In the genomic region with DNA sequence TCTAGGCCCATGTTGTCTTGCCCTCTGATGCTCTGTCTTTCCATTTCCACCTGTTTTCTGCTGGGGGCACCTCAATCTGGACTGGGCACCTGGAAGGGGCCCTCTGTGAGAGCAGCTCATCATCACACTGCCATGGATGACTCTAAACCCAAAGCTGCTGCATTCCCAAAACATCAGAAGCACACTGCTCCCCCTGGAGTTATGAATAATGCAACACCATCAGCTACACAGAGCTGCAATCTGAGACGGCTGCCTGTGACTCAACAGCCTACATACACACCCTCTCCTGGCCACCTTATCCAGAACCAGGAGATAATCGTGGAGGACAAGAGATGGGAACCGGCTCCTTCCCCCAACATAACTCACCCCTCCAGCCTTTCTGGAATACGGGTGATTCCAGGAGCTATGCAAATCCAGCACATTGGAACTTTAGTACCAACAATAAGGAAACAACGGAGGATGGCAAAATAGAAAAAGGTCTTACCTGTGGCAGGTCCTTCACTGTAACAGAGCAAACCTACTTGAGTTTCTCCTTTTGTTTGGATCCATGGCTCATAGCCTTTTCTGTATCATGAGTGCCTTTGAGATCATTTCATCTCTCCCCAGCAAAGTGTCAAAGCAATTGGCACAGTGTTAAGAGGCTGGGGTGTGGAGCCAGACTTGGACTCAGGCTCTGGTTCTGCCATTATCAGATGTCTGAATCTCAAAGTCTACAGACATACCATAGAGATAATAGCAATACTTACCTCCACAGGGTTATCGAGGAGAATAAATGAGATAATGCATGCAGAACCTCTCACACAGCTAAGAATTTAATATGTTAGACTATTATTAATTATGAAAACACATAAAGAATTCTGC, we compare ENCODE assay signal across 8 cellular contexts. TPM values are rescaled to one million over a fixed set of nuclear protein-coding genes. Genes with fewer than 3 reads are reported as not detected.
DNase-seq lines count a peak whose midpoint lies in the region; ATAC-seq and TF ChIP-seq lines count a peak whose summit lies in the region.

No MANE protein-coding gene starts in this region.

- POLR2A ChIA-PET in AG04449 (lab: Yijun Ruan, JAX): interaction anchor here (0.7 to 2.3 kb wide), 4 partner anchors 9 to 613 kb away, joined by 3 to 9 read pairs (median 3); partner anchors contain the start of gene RNF19B

- DNase-seq in AG04449 (ENCODE audit: low read depth, low spot score) (peak; percentile 65), GM04504 (ENCODE audit: low read depth) (peak; percentile 85), NCI-H526 treated with DMSO at 0.1 percent for 48 hours (lab: John Stamatoyannopoulos, UW) (peak; percentile 21), mesenchymal stem cell (peak; percentile 88)

- no peak overlapping the region for H2BK5ac ChIP-seq in mesenchymal stem cell (ENCODE audit: low read depth, low read length, poor library complexity, severe bottlenecking)

- TF ChIP-seq CTCF in AG04449 (IDR thresholded peaks at IDR 0.05; ENCODE audit: insufficient read depth, low read length, missing control alignments): peak; percentile 75

- no peak overlapping the region for H3K27ac ChIP-seq in mesenchymal stem cell (ENCODE audit: low read length, poor library complexity, severe bottlenecking)

- no peak overlapping the region for H2BK12ac ChIP-seq in mesenchymal stem cell (ENCODE audit: low read length in 2 of 2)

- no peak overlapping the region for H2BK120ac ChIP-seq in mesenchymal stem cell (ENCODE audit: low read depth, low read length)

- no peak overlapping the region for H2AK5ac ChIP-seq in mesenchymal stem cell (ENCODE audit: low read length, severe bottlenecking)

- H3K79me1 ChIP-seq in mesenchymal stem cell (replicated peaks; ENCODE audit: low read length, poor library complexity, severe bottlenecking): peaks cover 5% of the 10 kb centered on the region

- no peak overlapping the region for H3K23ac ChIP-seq in mesenchymal stem cell (ENCODE audit: low read length in 2 of 2)

- H3K4me1 Mint-ChIP-seq in dendritic cell treated with granulocyte-macrophage colony-stimulating factor and Interleukin-4, amounts not matched to agents 40 ng/mL and 50 ng/mL, for 4 days (ENCODE audit: low read depth): peaks cover 87% of the 10 kb centered on the region

- intact Hi-C loops in dendritic cell treated with granulocyte-macrophage colony-stimulating factor and Interleukin-4, amounts not matched to agents 40 ng/mL and 50 ng/mL, for 4 days (cut with micrococcal nuclease): loop anchor here (2.0 to 10.0 kb wide), 3 partner anchors 15 to 47 kb away; partner anchors contain the start of gene RNF19B

- WGBS in mesenchymal stem cell: 66% methylated on average over 5 of the region's 6 CpGs

- H3K27me3 ChIP-seq in mesenchymal stem cell (ENCODE audit: control insufficient read depth in 1 of 2, insufficient read depth in 1 of 2, low read length in 2 of 2): no peaks in the 10 kb centered on the region

- no peaks in the 10 kb centered on the region for H3K27me3 Mint-ChIP-seq in dendritic cell treated with granulocyte-macrophage colony-stimulating factor and Interleukin-4, amounts not matched to agents 40 ng/mL and 50 ng/mL, for 4 days

- H3K9ac ChIP-seq in mesenchymal stem cell (ENCODE audit: low read length): peak overlapping the region; percentile 20

- H4K91ac ChIP-seq in mesenchymal stem cell (ENCODE audit: low read length): no peak overlapping the region

- no peak overlapping the region for H2BK15ac ChIP-seq in mesenchymal stem cell (ENCODE audit: low read depth, poor library complexity, severe bottlenecking)

- H3K4me2 ChIP-seq in mesenchymal stem cell (ENCODE audit: low read length, poor library complexity, severe bottlenecking): no peak overlapping the region

- H2AFZ ChIP-seq in mesenchymal stem cell (ENCODE audit: low read depth, low read length): no peak overlapping the region

- ATAC-seq in HG03565 (IDR thresholded peaks at IDR 0.05; ENCODE audit: unreplicated experiment) (no peak), HG03439 (IDR thresholded peaks at IDR 0.05; ENCODE audit: unreplicated experiment) (no peak), GM18867 (IDR thresholded peaks at IDR 0.05; ENCODE audit: unreplicated experiment) (no peak)

- H3K9me3 Mint-ChIP-seq in dendritic cell treated with granulocyte-macrophage colony-stimulating factor and Interleukin-4, amounts not matched to agents 40 ng/mL and 50 ng/mL, for 4 days: no peaks in the 10 kb centered on the region

- H3K4me1 ChIP-seq in mesenchymal stem cell (ENCODE audit: control insufficient read depth, insufficient read depth, low read depth, low read length): peaks cover 8% of the 10 kb centered on the region

- H3K4me3 ChIP-seq in AG04449 (ENCODE audit: low read depth, low read length) (no peak overlapping the region), mesenchymal stem cell (ENCODE audit: insufficient read depth in 1 of 2, low read depth in 1 of 2, low read length in 2 of 2) (no peak overlapping the region)

- H3K18ac ChIP-seq in mesenchymal stem cell (ENCODE audit: low read depth in 1 of 2, low read length in 2 of 2): no peak overlapping the region

- no peak overlapping the region for H3K14ac ChIP-seq in mesenchymal stem cell (ENCODE audit: low read length in 2 of 2)

- H3K4me3 Mint-ChIP-seq in dendritic cell treated with granulocyte-macrophage colony-stimulating factor and Interleukin-4, amounts not matched to agents 40 ng/mL and 50 ng/mL, for 4 days: peak overlapping the region; percentile 24

- peak overlapping the region; percentile 81 for H3K27ac Mint-ChIP-seq in dendritic cell treated with granulocyte-macrophage colony-stimulating factor and Interleukin-4, amounts not matched to agents 40 ng/mL and 50 ng/mL, for 4 days

- H3K36me3 Mint-ChIP-seq in dendritic cell treated with granulocyte-macrophage colony-stimulating factor and Interleukin-4, amounts not matched to agents 40 ng/mL and 50 ng/mL, for 4 days (ENCODE audit: low read depth): peaks cover 82% of the 10 kb centered on the region

- no peaks in the 10 kb centered on the region for H3K9me3 ChIP-seq in mesenchymal stem cell (ENCODE audit: control insufficient read depth, low read length)

- CTCF ChIA-PET in AG04449 (lab: Yijun Ruan, JAX): interaction anchor here (0.8 to 11.3 kb wide), 34 partner anchors 9 to 138 kb away, joined by 3 to 277 read pairs (median 5); partner anchors contain the start of genes AZIN2 and RNF19B

- no peak overlapping the region for H3K4ac ChIP-seq in mesenchymal stem cell (ENCODE audit: low read depth in 1 of 2, low read length in 2 of 2)

- H3K36me3 ChIP-seq in mesenchymal stem cell (ENCODE audit: control insufficient read depth in 1 of 2, insufficient read depth in 2 of 2, low read depth in 1 of 2, low read length in 2 of 2): peaks cover 20 to 28% of the 10 kb centered on the region in 2 experiments

- H4K8ac ChIP-seq in mesenchymal stem cell (ENCODE audit: low read length): no peak overlapping the region

RNA-seq across cellular contexts. Expression of gene AK2, which starts 29.3 kb away (rescaled TPM):
- polyA plus RNA-seq in mesenchymal stem cell (2013, experiment 1 of 2): 81.3 TPM
- 82.4 TPM for polyA plus RNA-seq in mesenchymal stem cell (2013, experiment 2 of 2)

RNA-seq across cellular contexts. Expression of gene RNF19B, which starts 42.8 kb away (rescaled TPM):
- polyA plus RNA-seq in mesenchymal stem cell (2013, experiment 1 of 2): 6.5 TPM
- polyA plus RNA-seq in mesenchymal stem cell (2013, experiment 2 of 2): 6.1 TPM

Comparison
In these comparisons a context has a peak if more than half of its experiments do, and no peak if none do; other contexts are left out.
1. DNase-seq: peak in every context shown above with its lines; median percentile 88 in mesenchymal stem cell; 85 in GM04504; 65 in AG04449; 21 in NCI-H526 treated with DMSO at 0.1 percent for 48 hours.